In the genomic region with DNA sequence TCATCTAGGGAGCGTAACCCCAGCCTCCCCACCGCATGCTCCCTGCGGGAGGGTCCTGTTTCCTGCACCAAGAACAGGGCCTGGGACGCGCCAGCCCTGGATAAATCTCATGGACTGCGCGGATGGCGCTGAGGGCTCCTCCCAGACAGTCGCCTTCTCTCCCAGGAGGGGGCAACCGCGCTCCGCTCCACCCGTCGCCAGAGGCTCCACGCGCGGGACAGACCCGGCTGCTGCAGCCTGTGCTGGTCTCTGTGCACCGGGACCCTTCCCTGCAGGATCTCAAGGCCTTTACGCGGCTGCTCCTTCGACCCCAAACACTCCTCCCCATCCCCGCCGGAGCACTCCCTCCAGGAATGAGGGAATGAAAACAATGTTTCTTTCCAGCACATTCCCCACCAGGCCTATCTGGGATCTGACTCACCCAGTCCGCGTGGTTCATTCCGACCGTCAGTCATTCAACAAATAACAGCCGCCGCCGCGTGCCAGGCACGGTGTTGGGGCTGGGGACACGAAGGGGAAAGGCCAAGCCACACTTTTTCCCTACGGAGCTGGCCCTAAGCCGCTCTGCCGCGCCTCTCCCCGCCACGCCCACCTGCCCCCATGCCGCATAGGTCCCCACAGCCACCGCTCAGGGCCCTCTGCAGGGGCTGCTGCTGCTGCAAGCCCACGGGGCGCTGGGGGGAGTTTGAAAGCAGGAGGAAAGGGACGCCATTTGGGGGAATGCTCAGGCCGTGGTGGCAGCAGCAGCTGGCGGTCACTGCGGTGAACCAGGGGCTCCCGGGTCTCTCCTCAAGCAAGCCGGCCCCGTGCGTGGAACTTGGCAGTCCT, we compare ENCODE assay signal across 9 cellular contexts. TPM values are rescaled to one million over a fixed set of nuclear protein-coding genes. Genes with fewer than 3 reads are reported as not detected.
A peak's percentile ranks its signal among the peaks of the same experiment; 100 is the strongest.
DNase-seq lines count a peak whose midpoint lies in the region; ATAC-seq and TF ChIP-seq lines count a peak whose summit lies in the region.
"Had no signal": no experiment of that assay in that cellular context is flagged by ENCODE, and none has a peak within 500 bp of the region (broad histone marks: within the 10 kb centered on the region; RNA-seq: fewer than 3 reads in every experiment).

No MANE protein-coding gene starts in this region.

- H3K4me3 ChIP-seq in fibroblast of pulmonary artery (replicated peaks; ENCODE audit: low read depth, low read length) = no peak overlapping the region

- H3K27me3 Mint-ChIP-seq in activated T-helper 2 cell treated with anti-CD3 and anti-CD28 coated beads, Interferon-gamma antibody, Interleukin-2, Interleukin-4, amounts not matched to agents 10 μg/mL and 5 μg/mL and 100 μg/mL, durations not matched to agents 14 hours and 24 hours and 36 hours (ENCODE audit: low read depth) = peaks cover 73% of the 10 kb centered on the region

- no peak overlapping the region for H3K4me3 Mint-ChIP-seq in activated T-helper 2 cell treated with anti-CD3 and anti-CD28 coated beads, Interferon-gamma antibody, Interleukin-2, Interleukin-4, amounts not matched to agents 10 μg/mL and 5 μg/mL and 100 μg/mL, durations not matched to agents 14 hours and 24 hours and 36 hours (ENCODE audit: low read depth)

- H3K9me3 Mint-ChIP-seq in activated T-helper 2 cell treated with anti-CD3 and anti-CD28 coated beads, Interferon-gamma antibody, Interleukin-2, Interleukin-4, amounts not matched to agents 10 μg/mL and 5 μg/mL and 100 μg/mL, durations not matched to agents 14 hours and 24 hours and 36 hours = no peaks in the 10 kb centered on the region

- no peak for ATAC-seq in GM18505 (IDR thresholded peaks at IDR 0.05; ENCODE audit: unreplicated experiment)
- ATAC-seq in GM19023 (IDR thresholded peaks at IDR 0.05; ENCODE audit: unreplicated experiment) = no peak
- ATAC-seq: Panc1 had no signal

- intact Hi-C loops in activated T-helper 2 cell treated with anti-CD3 and anti-CD28 coated beads, Interferon-gamma antibody, Interleukin-2, Interleukin-4, amounts not matched to agents 10 μg/mL and 5 μg/mL and 100 μg/mL, durations not matched to agents 14 hours and 24 hours and 36 hours (cut with micrococcal nuclease) = loop anchor here (5.0 kb wide), 1 partner anchor 412 kb away; no protein-coding TSS in a partner anchor

- no peaks in the 10 kb centered on the region for H3K36me3 Mint-ChIP-seq in activated T-helper 2 cell treated with anti-CD3 and anti-CD28 coated beads, Interferon-gamma antibody, Interleukin-2, Interleukin-4, amounts not matched to agents 10 μg/mL and 5 μg/mL and 100 μg/mL, durations not matched to agents 14 hours and 24 hours and 36 hours (ENCODE audit: low read depth)

- no peak overlapping the region for H3K27ac Mint-ChIP-seq in activated T-helper 2 cell treated with anti-CD3 and anti-CD28 coated beads, Interferon-gamma antibody, Interleukin-2, Interleukin-4, amounts not matched to agents 10 μg/mL and 5 μg/mL and 100 μg/mL, durations not matched to agents 14 hours and 24 hours and 36 hours

- TF ChIP-seq CTCF in fibroblast of pulmonary artery (IDR thresholded peaks at IDR 0.05; ENCODE audit: low read length, missing control alignments) = peak; percentile 31

- no peak for TF ChIP-seq POLR2A in GM18505 (IDR thresholded peaks at IDR 0.05; ENCODE audit: borderline replicate concordance, extremely low read depth, insufficient read depth, insufficient read length)

- peak; percentile 35 for DNase-seq in stimulated activated CD4-positive, alpha-beta T cell treated with anti-CD3 and anti-CD28 coated beads, Interleukin-15, amount 100 ng/mL, for 24 hours
- DNase-seq in stimulated activated CD4-positive, alpha-beta T cell treated with anti-CD3 and anti-CD28 coated beads, Interleukin-2, amount 100 ng/mL, for 24 hours = no peak
- DNase-seq in fibroblast of pulmonary artery (ENCODE audit: low read depth) = peak; percentile 70
- DNase-seq in mucosa of gallbladder (ENCODE audit: low spot score) = peak; percentile 60
- no peak for DNase-seq in activated T-helper 2 cell treated with anti-CD3 and anti-CD28 coated beads, Interferon-gamma antibody, Interleukin-2, Interleukin-4, amounts not matched to agents 10 μg/mL and 5 μg/mL and 100 μg/mL, durations not matched to agents 14 hours and 24 hours and 36 hours (ENCODE audit: low spot score)
- no peak for DNase-seq in T-helper 2 cell

- H3K4me1 Mint-ChIP-seq in activated T-helper 2 cell treated with anti-CD3 and anti-CD28 coated beads, Interferon-gamma antibody, Interleukin-2, Interleukin-4, amounts not matched to agents 10 μg/mL and 5 μg/mL and 100 μg/mL, durations not matched to agents 14 hours and 24 hours and 36 hours (ENCODE audit: low read depth) = peaks cover 4% of the 10 kb centered on the region

RNA-seq across cellular contexts. Expression of a gene that starts 6.0 kb away (rescaled TPM):
- 5.3 TPM for total RNA-seq in mucosa of gallbladder
- total RNA-seq in activated T-helper 2 cell treated with anti-CD3 and anti-CD28 coated beads, Interferon-gamma antibody, Interleukin-2, Interleukin-4, amounts not matched to agents 10 μg/mL and 5 μg/mL and 100 μg/mL, durations not matched to agents 14 hours and 24 hours and 36 hours = not detected in 2 replicates

RNA-seq across cellular contexts. Expression of a gene that starts 18.3 kb away (rescaled TPM):
- 9.6 TPM for total RNA-seq in mucosa of gallbladder
- total RNA-seq in activated T-helper 2 cell treated with anti-CD3 and anti-CD28 coated beads, Interferon-gamma antibody, Interleukin-2, Interleukin-4, amounts not matched to agents 10 μg/mL and 5 μg/mL and 100 μg/mL, durations not matched to agents 14 hours and 24 hours and 36 hours = not detected in 2 replicates

Comparison
In these comparisons a context has a peak if more than half of its experiments do, and no peak if none do; other contexts are left out.
1. DNase-seq: peak in stimulated activated CD4-positive, alpha-beta T cell treated with anti-CD3 and anti-CD28 coated beads, Interleukin-15, amount 100 ng/mL, for 24 hours (single experiment), fibroblast of pulmonary artery (single experiment) and mucosa of gallbladder (single experiment); none in stimulated activated CD4-positive, alpha-beta T cell treated with anti-CD3 and anti-CD28 coated beads, Interleukin-2, amount 100 ng/mL, for 24 hours (0 of 2), activated T-helper 2 cell treated with anti-CD3 and anti-CD28 coated beads, Interferon-gamma antibody, Interleukin-2, Interleukin-4, amounts not matched to agents 10 μg/mL and 5 μg/mL and 100 μg/mL, durations not matched to agents 14 hours and 24 hours and 36 hours (single experiment) and T-helper 2 cell (0 of 5).
2. RNA of a gene that starts 18.3 kb away (total RNA-seq): 9.6 TPM in mucosa of gallbladder (single experiment); not detected in activated T-helper 2 cell treated with anti-CD3 and anti-CD28 coated beads, Interferon-gamma antibody, Interleukin-2, Interleukin-4, amounts not matched to agents 10 μg/mL and 5 μg/mL and 100 μg/mL, durations not matched to agents 14 hours and 24 hours and 36 hours; every median in the first group is over 10 times any median in the second.